In genomic region chr9:107068581-107068980, GRCh38 we compare ENCODE assay signal across 15 cellular contexts.
DNase-seq lines count a peak whose midpoint lies in the region; TF ChIP-seq lines count a peak whose summit lies in the region.
"Had no signal": no experiment of that assay in that cellular context is flagged by ENCODE, and none has a peak within 500 bp of the region (broad histone marks: within the 10 kb centered on the region; RNA-seq: fewer than 3 reads in every experiment).

No MANE protein-coding gene starts in this region.

- H3K27ac ChIP-seq in VCaP: peak overlapping the region; percentile 73

- no peak for TF ChIP-seq CTCF in VCaP (conservative IDR thresholded peaks at IDR 0.05)

- DNase-seq in DMS53 (lab: John Stamatoyannopoulos, UW) (peak; percentile 3), DMS53 treated with DMSO at 0.1 percent for 48 hours (lab: John Stamatoyannopoulos, UW; ENCODE audit: unreplicated experiment) (no peak), mucosa of gallbladder (ENCODE audit: low spot score) (peak; percentile 20), NCI-H510A (lab: John Stamatoyannopoulos, UW) (no peak), NCI-H1092 (lab: John Stamatoyannopoulos, UW) (no peak), KG1 (lab: John Stamatoyannopoulos, UW) (no peak)
- no peak for DNase-seq in stimulated activated CD4-positive, alpha-beta T cell treated with anti-CD3 and anti-CD28 coated beads, Interleukin-4, amount 100 ng/mL, for 1 hour
- DNase-seq: 8988T, EL, NCI-H1436, NCI-H1930, NCI-H774, Right ventricle myocardium superior, SW 1271 had no signal

Comparison
In these comparisons a context has a peak if more than half of its experiments do, and no peak if none do; other contexts are left out.
1. DNase-seq: peak in DMS53 (single experiment) and mucosa of gallbladder (single experiment); none in DMS53 treated with DMSO at 0.1 percent for 48 hours (single experiment), NCI-H510A (single experiment), stimulated activated CD4-positive, alpha-beta T cell treated with anti-CD3 and anti-CD28 coated beads, Interleukin-4, amount 100 ng/mL, for 1 hour (single experiment), NCI-H1092 (single experiment) and KG1 (single experiment).